25 cellular contexts compared by ENCODE assay signal in genomic region chr13:43279696-43280095, GRCh38.
"Had no signal": no experiment of that assay in that cellular context is flagged by ENCODE, and none has a peak within 500 bp of the region (broad histone marks: within the 10 kb centered on the region; RNA-seq: fewer than 3 reads in every experiment).

No MANE protein-coding gene starts in this region.

- H3K4me1 ChIP-seq: lower lobe of right lung had no signal

- H3K4me3 ChIP-seq: coronary artery, dorsolateral prefrontal cortex, esophagus muscularis mucosa, gastroesophageal sphincter, heart left ventricle, hepatocyte, left ventricle myocardium inferior, lower lobe of right lung had no signal

- ATAC-seq: foreskin keratinocyte; gastroesophageal sphincter; heart left ventricle; left colon; left lobe of liver; lower lobe of right lung; naive thymus-derived CD4-positive, alpha-beta T cell; natural killer cell had no signal

- H3K9me3 ChIP-seq: esophagus muscularis mucosa, gastroesophageal sphincter, heart left ventricle, left ventricle myocardium inferior, lower lobe of right lung had no signal

- H3K4me2 ChIP-seq: hepatocyte had no signal

- H3K36me3 ChIP-seq: esophagus muscularis mucosa, gastroesophageal sphincter, heart left ventricle, left ventricle myocardium inferior, lower lobe of right lung had no signal

- DNase-seq: dermis blood vessel endothelial cell; dorsolateral prefrontal cortex; effector CD4-positive, alpha-beta T cell; effector memory CD4-positive, alpha-beta T cell; foreskin keratinocyte; heart left ventricle; hypothalamus; immature natural killer cell; islet precursor cell; kidney; kidney glomerular epithelial cell; left colon; left ventricle myocardium inferior; lower lobe of right lung; mesenchymal stem cell; midbrain; naive thymus-derived CD4-positive, alpha-beta T cell; natural killer cell had no signal

- H3K27me3 ChIP-seq: dorsolateral prefrontal cortex, esophagus muscularis mucosa, foreskin keratinocyte, gastroesophageal sphincter, heart left ventricle, hepatocyte had no signal

- H2AFZ ChIP-seq: hepatocyte had no signal

- FAIRE-seq: endothelial cell of umbilical vein, frontal cortex, kidney had no signal

- H3K27ac ChIP-seq: coronary artery, dorsolateral prefrontal cortex, esophagus muscularis mucosa, foreskin keratinocyte, gastroesophageal sphincter, heart left ventricle, hepatocyte, left ventricle myocardium inferior, lower lobe of right lung had no signal
